11 cellular contexts compared by ENCODE assay signal in the genomic region with DNA sequence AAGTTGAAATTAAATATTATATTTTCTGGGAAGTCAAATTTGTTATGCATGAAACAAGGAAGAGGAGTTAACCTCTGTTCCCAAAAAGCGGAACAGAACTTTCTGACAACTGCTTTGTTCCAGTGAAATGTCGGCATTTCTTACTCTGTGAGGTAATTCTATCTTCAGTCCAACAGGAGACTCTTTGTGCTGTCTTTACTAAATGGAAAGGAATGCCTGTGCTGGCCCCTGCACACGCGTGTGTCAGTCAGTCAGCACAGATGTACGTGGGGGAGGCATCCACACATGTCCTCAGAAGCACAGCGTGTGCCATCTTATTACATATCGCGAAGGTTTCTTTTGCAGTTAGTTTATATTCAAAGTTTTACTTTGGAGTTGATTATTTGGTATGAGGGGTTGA. TPM values are rescaled to one million over a fixed set of nuclear protein-coding genes. Genes with fewer than 3 reads are reported as not detected.
DNase-seq lines count a peak whose midpoint lies in the region; ATAC-seq and TF ChIP-seq lines count a peak whose summit lies in the region.
"Had no signal": no experiment of that assay in that cellular context is flagged by ENCODE, and none has a peak within 500 bp of the region (broad histone marks: within the 10 kb centered on the region; RNA-seq: fewer than 3 reads in every experiment).

No MANE protein-coding gene starts in this region.

- H3K36me3 Mint-ChIP-seq in T-helper 2 cell treated with Interferon-gamma antibody and Interleukin-4, amounts not matched to agents 5 μg/mL and 100 μg/mL, for 36 hours (ENCODE audit: low read depth): peaks cover 38% of the 10 kb centered on the region
- peaks cover 12% of the 10 kb centered on the region for H3K36me3 Mint-ChIP-seq in endothelial cell (ENCODE audit: low read depth, unreplicated experiment)
- peaks cover 29% of the 10 kb centered on the region for H3K36me3 Mint-ChIP-seq in activated CD4-positive, alpha-beta T cell treated with anti-CD3 and anti-CD28 coated beads, Interleukin-2, amount 10 ng/mL, durations not matched to agents 24 days and 14 days (ENCODE audit: low read depth)

- TF ChIP-seq CTCF in endothelial cell (IDR thresholded peaks at IDR 0.05; ENCODE audit: unreplicated experiment): no peak
- TF ChIP-seq CTCF in uterus (IDR thresholded peaks at IDR 0.05): peak in 2 of 4 experiments; percentile 27 to 30

- no peak for TF ChIP-seq POLR2A in uterus (IDR thresholded peaks at IDR 0.05)

- intact Hi-C loops in uterus (cut with DNase I; ENCODE audit: low total_unique reads): no loop called here
- intact Hi-C loops in activated CD4-positive, alpha-beta T cell treated with anti-CD3 and anti-CD28 coated beads, Interleukin-2, amount 10 ng/mL, durations not matched to agents 24 days and 14 days (cut with micrococcal nuclease): loop anchor here (5.0 to 10.0 kb wide), 2 partner anchors 232 to 445 kb away; a partner anchor contains a TSS

- H3K4me1 ChIP-seq in mesodermal cell (ENCODE audit: control insufficient read depth, insufficient read depth, low read length, poor library complexity, severe bottlenecking) (no peaks in the 10 kb centered on the region), uterus (peaks cover 0 to 6% of the 10 kb centered on the region in 2 donors)

- H3K27me3 Mint-ChIP-seq in T-helper 2 cell treated with Interferon-gamma antibody and Interleukin-4, amounts not matched to agents 5 μg/mL and 100 μg/mL, for 36 hours (ENCODE audit: low read depth): no peaks in the 10 kb centered on the region
- H3K27me3 Mint-ChIP-seq in endothelial cell (ENCODE audit: unreplicated experiment): peaks cover 1% of the 10 kb centered on the region
- H3K27me3 Mint-ChIP-seq in activated CD4-positive, alpha-beta T cell treated with anti-CD3 and anti-CD28 coated beads, Interleukin-2, amount 10 ng/mL, durations not matched to agents 24 days and 14 days: no peaks in the 10 kb centered on the region

- H3K9me3 ChIP-seq in mesodermal cell (ENCODE audit: control insufficient read depth, low read length) (no peaks in the 10 kb centered on the region), uterus (no peaks in the 10 kb centered on the region)
- H3K9me3 ChIP-seq: BLaER1 had no signal

- H3K36me3 ChIP-seq in mesodermal cell (ENCODE audit: control insufficient read depth, insufficient read depth, low read length) (peaks cover 33% of the 10 kb centered on the region), uterus (no peaks in the 10 kb centered on the region)

- H3K27ac ChIP-seq in mesodermal cell (ENCODE audit: low read depth, low read length, severe bottlenecking) (peak overlapping the region; percentile 25), uterus (peak overlapping the region; percentile 76 to 88)
- H3K27ac ChIP-seq: BLaER1 had no signal

- WGBS in mesodermal cell (ENCODE audit: insufficient coverage in 2 of 2), 2 experiments: 80 to 86% methylated on average over 4 to 6 of the region's 8 CpGs

- H3K9me3 Mint-ChIP-seq in T-helper 2 cell treated with Interferon-gamma antibody and Interleukin-4, amounts not matched to agents 5 μg/mL and 100 μg/mL, for 36 hours: no peaks in the 10 kb centered on the region
- no peaks in the 10 kb centered on the region for H3K9me3 Mint-ChIP-seq in endothelial cell (ENCODE audit: unreplicated experiment)
- H3K9me3 Mint-ChIP-seq in activated CD4-positive, alpha-beta T cell treated with anti-CD3 and anti-CD28 coated beads, Interleukin-2, amount 10 ng/mL, durations not matched to agents 24 days and 14 days: no peaks in the 10 kb centered on the region

- DNase-seq in T-helper 2 cell treated with Interferon-gamma antibody and Interleukin-4, amounts not matched to agents 5 μg/mL and 100 μg/mL, for 36 hours (ENCODE audit: low spot score): no peak
- no peak for DNase-seq in T-helper 2 cell
- DNase-seq in endothelial cell (ENCODE audit: low spot score): no peak
- peak in 1 of 2 donors; percentile 78 for DNase-seq in uterus
- DNase-seq in cerebellar nuclear complex (lab: John Stamatoyannopoulos, UW): no peak
- DNase-seq in activated CD4-positive, alpha-beta T cell treated with anti-CD3 and anti-CD28 coated beads, Interleukin-2, amount 10 ng/mL, durations not matched to agents 24 days and 14 days: no peak
- DNase-seq: stimulated activated naive CD4-positive, alpha-beta T cell treated with Interleukin-2 at 50 U/mL for 16 hours had no signal

- peaks cover 44% of the 10 kb centered on the region for H3K4me1 Mint-ChIP-seq in T-helper 2 cell treated with Interferon-gamma antibody and Interleukin-4, amounts not matched to agents 5 μg/mL and 100 μg/mL, for 36 hours (ENCODE audit: low read depth)
- H3K4me1 Mint-ChIP-seq in endothelial cell (ENCODE audit: unreplicated experiment): peaks cover 16% of the 10 kb centered on the region
- H3K4me1 Mint-ChIP-seq in activated CD4-positive, alpha-beta T cell treated with anti-CD3 and anti-CD28 coated beads, Interleukin-2, amount 10 ng/mL, durations not matched to agents 24 days and 14 days: peaks cover 32% of the 10 kb centered on the region

- H3K4me3 ChIP-seq in mesodermal cell (ENCODE audit: extremely low read depth, insufficient read depth, low read length, poor library complexity, severe bottlenecking) (no peak overlapping the region), uterus (peak overlapping the region; percentile 10 to 48)
- H3K4me3 ChIP-seq: BLaER1 had no signal

- ATAC-seq in HG02885 (IDR thresholded peaks at IDR 0.05; ENCODE audit: poor library complexity, unreplicated experiment): no peak

- H3K4me3 Mint-ChIP-seq in T-helper 2 cell treated with Interferon-gamma antibody and Interleukin-4, amounts not matched to agents 5 μg/mL and 100 μg/mL, for 36 hours: peak overlapping the region; percentile 16
- H3K4me3 Mint-ChIP-seq in endothelial cell (ENCODE audit: unreplicated experiment): peak overlapping the region; percentile 32
- H3K4me3 Mint-ChIP-seq in activated CD4-positive, alpha-beta T cell treated with anti-CD3 and anti-CD28 coated beads, Interleukin-2, amount 10 ng/mL, durations not matched to agents 24 days and 14 days: no peak overlapping the region

- no peak overlapping the region for H3K27ac Mint-ChIP-seq in T-helper 2 cell treated with Interferon-gamma antibody and Interleukin-4, amounts not matched to agents 5 μg/mL and 100 μg/mL, for 36 hours
- H3K27ac Mint-ChIP-seq in endothelial cell (ENCODE audit: unreplicated experiment): peak overlapping the region; percentile 87
- H3K27ac Mint-ChIP-seq in activated CD4-positive, alpha-beta T cell treated with anti-CD3 and anti-CD28 coated beads, Interleukin-2, amount 10 ng/mL, durations not matched to agents 24 days and 14 days: no peak overlapping the region

- no peaks in the 10 kb centered on the region for H3K27me3 ChIP-seq in uterus
- H3K27me3 ChIP-seq: BLaER1 had no signal

RNA-seq across cellular contexts. Expression of a gene that starts 37.5 kb away (rescaled TPM):
- total RNA-seq in endothelial cell (ENCODE audit: unreplicated experiment) (57.7 TPM), uterus (100 to 1,000 TPM in 2 of 4 donors, 10 to 100 TPM in 2; 21.0 to 126 (median 87.0) TPM)
- 45.6 TPM for polyA plus RNA-seq in mesodermal cell (2013, experiment 1 of 2)
- 36.8 TPM for polyA plus RNA-seq in mesodermal cell (2013, experiment 2 of 2)
- total RNA-seq in activated CD4-positive, alpha-beta T cell treated with anti-CD3 and anti-CD28 coated beads, Interleukin-2, amount 10 ng/mL, durations not matched to agents 24 days and 14 days: 35.1 and 40.3 TPM in 2 replicates

RNA-seq across cellular contexts. Expression of a gene that starts 45.2 kb away (rescaled TPM):
- not detected for total RNA-seq in endothelial cell (ENCODE audit: unreplicated experiment)
- polyA plus RNA-seq in mesodermal cell (2013, experiment 1 of 2): not detected
- not detected for polyA plus RNA-seq in mesodermal cell (2013, experiment 2 of 2)
- not detected for total RNA-seq in uterus
- total RNA-seq in activated CD4-positive, alpha-beta T cell treated with anti-CD3 and anti-CD28 coated beads, Interleukin-2, amount 10 ng/mL, durations not matched to agents 24 days and 14 days: 0.14 TPM in 1 of 2 replicates, not detected in the other
- total RNA-seq: dermis microvascular lymphatic vessel endothelial cell had no signal

RNA-seq across cellular contexts. Expression of a gene that starts 49.5 kb away (rescaled TPM):
- total RNA-seq in endothelial cell (ENCODE audit: unreplicated experiment): not detected
- not detected for polyA plus RNA-seq in mesodermal cell (2013, experiment 1 of 2)
- polyA plus RNA-seq in mesodermal cell (2013, experiment 2 of 2): not detected
- not detected for total RNA-seq in uterus
- total RNA-seq in activated CD4-positive, alpha-beta T cell treated with anti-CD3 and anti-CD28 coated beads, Interleukin-2, amount 10 ng/mL, durations not matched to agents 24 days and 14 days: not detected in 2 replicates
- total RNA-seq: dermis microvascular lymphatic vessel endothelial cell had no signal
